In genomic region chr10:57338823-57339558, GRCh38 we compare ENCODE assay signal across 9 cellular contexts.
DNase-seq lines count a peak whose midpoint lies in the region; ATAC-seq and TF ChIP-seq lines count a peak whose summit lies in the region.
"Had no signal": no experiment of that assay in that cellular context is flagged by ENCODE, and none has a peak within 500 bp of the region (broad histone marks: within the 10 kb centered on the region; RNA-seq: fewer than 3 reads in every experiment).

No MANE protein-coding gene starts in this region.

- 34 to 39% methylated on average over 4 of the region's 4 CpGs for WGBS in sigmoid colon, 2 donors

- TF ChIP-seq CTCF in BE2C (IDR thresholded peaks at IDR 0.05; ENCODE audit: low read depth, low read length), result peak; percentile 66
- TF ChIP-seq CTCF in fibroblast of pulmonary artery (IDR thresholded peaks at IDR 0.05; ENCODE audit: low read length, missing control alignments), result peak; percentile 72
- TF ChIP-seq CTCF in sigmoid colon (IDR thresholded peaks at IDR 0.05), result peak in 3 of 4 experiments; percentile 19 to 66 (median 50)

- intact Hi-C loops in sigmoid colon (cut with DNase I), result loop anchor here (5.0 to 10.0 kb wide), 2 partner anchors 318 to 726 kb away; no protein-coding TSS in a partner anchor

- H3K4me1 ChIP-seq in BE2C, result no peaks in the 10 kb centered on the region
- no peaks in the 10 kb centered on the region for H3K4me1 ChIP-seq in sigmoid colon
- H3K4me1 ChIP-seq: SJCRH30 had no signal

- no peak overlapping the region for H3K27ac ChIP-seq in sigmoid colon
- H3K27ac ChIP-seq: SJCRH30 had no signal

- H3K4me3 ChIP-seq in BE2C (ENCODE audit: low read depth, low read length) (no peak overlapping the region), fibroblast of pulmonary artery (replicated peaks; ENCODE audit: low read depth, low read length) (no peak overlapping the region), sigmoid colon (no peak overlapping the region)
- H3K4me3 ChIP-seq: SJCRH30 had no signal

- ATAC-seq in GM18508 (IDR thresholded peaks at IDR 0.05; ENCODE audit: insufficient read depth, unreplicated experiment) (peak; percentile 48), HG03342 (IDR thresholded peaks at IDR 0.05; ENCODE audit: unreplicated experiment) (peak; percentile 77)

- no peaks in the 10 kb centered on the region for H3K36me3 ChIP-seq in BE2C
- no peaks in the 10 kb centered on the region for H3K36me3 ChIP-seq in sigmoid colon
- H3K36me3 ChIP-seq: SJCRH30 had no signal

- no peak for TF ChIP-seq EP300 in sigmoid colon (IDR thresholded peaks at IDR 0.05)

- TF ChIP-seq POLR2A in sigmoid colon (IDR thresholded peaks at IDR 0.05), result no peak

- peak; percentile 29 for DNase-seq in BE2C
- peak; percentile 31 for DNase-seq in RPMI7951 (ENCODE audit: low read depth)
- peak; percentile 64 for DNase-seq in fibroblast of pulmonary artery (ENCODE audit: low read depth)
- DNase-seq in sigmoid colon, result no peak
- DNase-seq in C1 segment of cervical spinal cord (lab: John Stamatoyannopoulos, UW), result no peak
- DNase-seq in stimulated activated CD4-positive, alpha-beta T cell treated with anti-CD3 and anti-CD28 coated beads, Interleukin-1b, Interleukin-23, amount 100 ng/mL, for 48 hours, result no peak

- H3K27me3 ChIP-seq in BE2C (no peaks in the 10 kb centered on the region), sigmoid colon (no peaks in the 10 kb centered on the region)
- H3K27me3 ChIP-seq: SJCRH30 had no signal

- H3K9me3 ChIP-seq in BE2C (no peaks in the 10 kb centered on the region; the same call in 1 of the 2 replicates), sigmoid colon (peaks cover 0 to 4% (median 0%) of the 10 kb centered on the region in 4 donors)
- H3K9me3 ChIP-seq: SJCRH30 had no signal

Comparison
In these comparisons a context has a peak if more than half of its experiments do, and no peak if none do; other contexts are left out.
1. DNase-seq: peak in BE2C (single experiment), RPMI7951 (single experiment) and fibroblast of pulmonary artery (single experiment); none in sigmoid colon (single experiment), C1 segment of cervical spinal cord (0 of 14) and stimulated activated CD4-positive, alpha-beta T cell treated with anti-CD3 and anti-CD28 coated beads, Interleukin-1b, Interleukin-23, amount 100 ng/mL, for 48 hours (single experiment).
2. Peak in every context shown above with its lines, with median percentiles within 50 percentile points of each other: CTCF ChIP-seq.